In genomic region chr4:2808001-2808400, GRCh38 we compare ENCODE assay signal across 32 cellular contexts.
"Had no signal": no experiment of that assay in that cellular context is flagged by ENCODE, and none has a peak within 500 bp of the region (broad histone marks: within the 10 kb centered on the region; RNA-seq: fewer than 3 reads in every experiment).

No MANE protein-coding gene starts in this region.

- H3K4me3 Mint-ChIP-seq: activated CD8-positive, alpha-beta T cell treated with anti-CD3 and anti-CD28 coated beads for 36 hours; activated naive CD4-positive, alpha-beta T cell treated with anti-CD3 and anti-CD28 coated beads for 36 hours; activated naive CD8-positive, alpha-beta T cell treated with anti-CD3 and anti-CD28 coated beads for 36 hours; activated T-helper 1 cell treated with anti-CD3 and anti-CD28 coated beads, Interleukin-12 subunit alpha, Interleukin-12 subunit beta, Interleukin-2, Interleukin-4 antibody, amounts not matched to agents 30 ng/mL and 10 ng/mL and 1 ng/mL, durations not matched to agents 14 hours and 24 hours and 36 hours; effector memory CD8-positive, alpha-beta T cell; nephron progenitor cell; T-helper 2 cell treated with Interferon-gamma antibody and Interleukin-4, amounts not matched to agents 5 μg/mL and 100 μg/mL, for 36 hours had no signal

- H3K27me3 ChIP-seq: adrenal gland, ascending aorta, cardiac muscle cell, pancreas, sigmoid colon, testis, vagina had no signal

- H3K27ac ChIP-seq: ascending aorta, cardiac muscle cell, pancreas, prostate gland, testis had no signal

- ATAC-seq: activated CD4-positive, CD25-positive, alpha-beta regulatory T cell treated with anti-CD3 and anti-CD28 coated beads, Interleukin-2, amount 50 U/mL, for 24 hours; activated CD8-positive, alpha-beta T cell treated with anti-CD3 and anti-CD28 coated beads for 36 hours; effector memory CD8-positive, alpha-beta T cell; mucosa of descending colon; pancreas had no signal

- H3K4me3 ChIP-seq: adrenal gland, ascending aorta, cardiac muscle cell, coronary artery, lung, mucosa of descending colon, pancreas, prostate gland, sigmoid colon, testis, vagina had no signal

- H3K36me3 Mint-ChIP-seq: brain had no signal

- H3K9me3 Mint-ChIP-seq: activated CD8-positive, alpha-beta T cell treated with anti-CD3 and anti-CD28 coated beads for 36 hours; activated naive CD4-positive, alpha-beta T cell treated with anti-CD3 and anti-CD28 coated beads for 36 hours; activated naive CD8-positive, alpha-beta T cell treated with anti-CD3 and anti-CD28 coated beads for 36 hours; activated T-helper 1 cell treated with anti-CD3 and anti-CD28 coated beads, Interleukin-12 subunit alpha, Interleukin-12 subunit beta, Interleukin-2, Interleukin-4 antibody, amounts not matched to agents 30 ng/mL and 10 ng/mL and 1 ng/mL, durations not matched to agents 14 hours and 24 hours and 36 hours; effector memory CD8-positive, alpha-beta T cell; nephron progenitor cell; T-helper 2 cell treated with Interferon-gamma antibody and Interleukin-4, amounts not matched to agents 5 μg/mL and 100 μg/mL, for 36 hours had no signal

- H3K36me3 ChIP-seq: adrenal gland, ascending aorta, cardiac muscle cell, pancreas, prostate gland, sigmoid colon, vagina had no signal

- DNase-seq: activated CD4-positive, alpha-beta T cell treated with anti-CD3 and anti-CD28 coated beads for 48 hours; activated CD8-positive, alpha-beta T cell treated with anti-CD3 and anti-CD28 coated beads for 36 hours; activated effector memory CD4-positive, alpha-beta T cell treated with anti-CD3 and anti-CD28 coated beads, Interleukin-2, amount 50 U/mL, for 16 hours; activated naive CD4-positive, alpha-beta T cell treated with anti-CD3 and anti-CD28 coated beads for 36 hours; activated naive CD8-positive, alpha-beta T cell treated with anti-CD3 and anti-CD28 coated beads for 36 hours; activated T-cell treated with anti-CD3 and anti-CD28 coated beads for 4 hours; adrenal gland; effector memory CD8-positive, alpha-beta T cell; head of caudate nucleus; hippocampal formation; nephron progenitor cell; nucleus accumbens; retina; sigmoid colon; small intestine; stimulated activated CD4-positive, alpha-beta T cell treated with anti-CD3 and anti-CD28 coated beads, Interleukin-2, amount 100 ng/mL, for 24 hours; stimulated activated naive CD4-positive, alpha-beta T cell; T-helper 1 cell; testis; trophoblast cell had no signal

- H3K9me3 ChIP-seq: adrenal gland, ascending aorta, mucosa of descending colon, pancreas, prostate gland, sigmoid colon, testis, vagina had no signal

- H3K27me3 Mint-ChIP-seq: activated CD8-positive, alpha-beta T cell treated with anti-CD3 and anti-CD28 coated beads for 36 hours; activated naive CD8-positive, alpha-beta T cell treated with anti-CD3 and anti-CD28 coated beads for 36 hours; effector memory CD8-positive, alpha-beta T cell had no signal

- H3K27ac Mint-ChIP-seq: activated CD8-positive, alpha-beta T cell treated with anti-CD3 and anti-CD28 coated beads for 36 hours; activated naive CD4-positive, alpha-beta T cell treated with anti-CD3 and anti-CD28 coated beads for 36 hours; activated naive CD8-positive, alpha-beta T cell treated with anti-CD3 and anti-CD28 coated beads for 36 hours; activated T-helper 1 cell treated with anti-CD3 and anti-CD28 coated beads, Interleukin-12 subunit alpha, Interleukin-12 subunit beta, Interleukin-2, Interleukin-4 antibody, amounts not matched to agents 30 ng/mL and 10 ng/mL and 1 ng/mL, durations not matched to agents 14 hours and 24 hours and 36 hours; effector memory CD8-positive, alpha-beta T cell; nephron progenitor cell; T-helper 2 cell treated with Interferon-gamma antibody and Interleukin-4, amounts not matched to agents 5 μg/mL and 100 μg/mL, for 36 hours had no signal
